Comparison of ENCODE assay signal across 17 cellular contexts in the genomic region with DNA sequence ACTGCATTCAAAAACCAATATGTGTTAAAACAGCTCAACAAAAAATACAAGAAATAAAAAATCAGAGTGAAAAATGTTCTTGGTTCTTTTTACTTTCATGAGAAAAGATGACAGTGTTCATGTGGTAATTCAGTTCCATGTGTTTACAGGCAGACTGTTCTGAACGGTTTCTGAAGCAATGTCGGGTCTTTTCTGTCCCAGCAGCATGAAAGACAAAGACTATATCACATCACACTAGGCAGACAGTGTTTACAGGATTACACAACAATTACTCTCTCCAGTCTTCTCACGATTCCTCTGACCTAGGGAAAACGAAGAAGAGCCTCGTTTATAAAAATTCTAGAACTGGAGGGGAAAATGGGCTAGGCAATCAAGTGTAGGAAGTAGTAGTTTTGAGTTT.
DNase-seq lines count a peak whose midpoint lies in the region; ATAC-seq, FAIRE-seq and TF ChIP-seq lines count a peak whose summit lies in the region.
"Had no signal": no experiment of that assay in that cellular context is flagged by ENCODE, and none has a peak within 500 bp of the region (broad histone marks: within the 10 kb centered on the region; RNA-seq: fewer than 3 reads in every experiment).

No MANE protein-coding gene starts in this region.

- intact Hi-C loops in dorsolateral prefrontal cortex (cut with DNase I) (loop anchor here (5.0 to 10.0 kb wide), 3 partner anchors 80 to 260 kb away; partner anchors contain the start of gene SLC7A1 (in 1 of the 2)), right lobe of liver (cut with DNase I) (no loop called here), gastrocnemius medialis (cut with DNase I; ENCODE audit: low total_unique reads) (no loop called here)

- H3K27me3 ChIP-seq in dorsolateral prefrontal cortex, result no peaks in the 10 kb centered on the region
- no peaks in the 10 kb centered on the region for H3K27me3 ChIP-seq in right lobe of liver
- no peaks in the 10 kb centered on the region for H3K27me3 ChIP-seq in gastrocnemius medialis
- H3K27me3 ChIP-seq in Karpas-422 (ENCODE audit: low read length), result no peaks in the 10 kb centered on the region

- no peaks in the 10 kb centered on the region; the same call in 1 of the 2 replicates for H4K20me1 ChIP-seq in Karpas-422 (ENCODE audit: insufficient read depth, low read depth, low read length)

- H3K36me3 ChIP-seq in right lobe of liver (peaks cover 0 to 16% (median 3%) of the 10 kb centered on the region in 4 donors), gastrocnemius medialis (peaks cover 0 to 10% of the 10 kb centered on the region in 2 donors), Karpas-422 (ENCODE audit: insufficient read depth, low read length) (no peaks in the 10 kb centered on the region)

- DNase-seq in SIG-M5 treated with dmso at 0.1 percent for 504 hours (lab: John Stamatoyannopoulos, UW; ENCODE audit: unreplicated experiment), result peak; percentile 38
- DNase-seq in SIG-M5 (lab: John Stamatoyannopoulos, UW), result no peak
- no peak for DNase-seq in dorsolateral prefrontal cortex
- no peak for DNase-seq in right lobe of liver
- no peak for DNase-seq in GM12892 (ENCODE audit: insufficient read length)
- DNase-seq in gastrocnemius medialis, result no peak
- DNase-seq in NCI-H2196 treated with DMSO at 0.1 percent for 48 hours (lab: John Stamatoyannopoulos, UW; ENCODE audit: unreplicated experiment), result no peak
- DNase-seq in Karpas-422, result no peak
- DNase-seq: activated CD8-positive, alpha-beta T cell treated with anti-CD3 and anti-CD28 coated beads, Interleukin-2, amount 10 ng/mL, durations not matched to agents 7 days and 5 days; activated naive CD4-positive, alpha-beta T cell; activated T-cell treated with anti-CD3 and anti-CD28 coated beads, Interleukin-2, amount 50 U/mL, for 1 hour; Caco-2; central memory CD4-positive, alpha-beta T cell; left ventricle myocardium inferior; NCI-H1694 treated with DMSO at 0.1 percent for 48 hours; stimulated activated CD8-positive, alpha-beta memory T cell treated with anti-CD3 and anti-CD28 coated beads, Interleukin-4, amount 100 ng/mL, for 48 hours had no signal

- H2AFZ ChIP-seq in Karpas-422 (ENCODE audit: low read length), result no peak overlapping the region

- no peaks in the 10 kb centered on the region for H3K79me2 ChIP-seq in Karpas-422 (ENCODE audit: low read length)

- ATAC-seq in right lobe of liver (peak; percentile 22 to 61 (median 50)), gastrocnemius medialis (no peak)
- ATAC-seq: activated CD8-positive, alpha-beta T cell treated with anti-CD3 and anti-CD28 coated beads, Interleukin-2, amount 10 ng/mL, durations not matched to agents 7 days and 5 days had no signal

- FAIRE-seq in GM12892 (lab: Jason Lieb, UNC), result no peak

- H3K9ac ChIP-seq in Karpas-422 (ENCODE audit: low read length), result no peak overlapping the region

- H3K27ac ChIP-seq in dorsolateral prefrontal cortex, result peak overlapping the region in 56 of 59 donors; percentile 15 to 88 (median 71)
- no peak overlapping the region for H3K27ac ChIP-seq in right lobe of liver
- no peak overlapping the region for H3K27ac ChIP-seq in gastrocnemius medialis
- no peak overlapping the region for H3K27ac ChIP-seq in Karpas-422 (ENCODE audit: low read length)
- H3K27ac ChIP-seq: HL-60, left ventricle myocardium inferior had no signal

- no peaks in the 10 kb centered on the region for H3K9me2 ChIP-seq in Karpas-422 (replicated peaks; ENCODE audit: insufficient read depth, low read length)

- in situ Hi-C loops in gastrocnemius medialis (cut with MboI; ENCODE audit: low sequenced_read_pairs in 4 of 4), result no loop called here

- WGBS in right lobe of liver (ENCODE audit: insufficient coverage, low coverage, low lambda C conversion rate, missing lambda C conversion rate), result 30% methylated on average over 5 of the region's 5 CpGs

- peak overlapping the region in 43 of 59 donors; percentile 3 to 57 (median 29) for H3K4me3 ChIP-seq in dorsolateral prefrontal cortex
- no peak overlapping the region for H3K4me3 ChIP-seq in right lobe of liver
- no peak overlapping the region for H3K4me3 ChIP-seq in gastrocnemius medialis
- no peak overlapping the region for H3K4me3 ChIP-seq in Karpas-422 (ENCODE audit: low read length)
- H3K4me3 ChIP-seq: left ventricle myocardium inferior had no signal

- peak in 3 of 56 donors; percentile 5 to 21 (median 7) for TF ChIP-seq CTCF in dorsolateral prefrontal cortex (IDR thresholded peaks at IDR 0.05 in 54 of 56, conservative IDR thresholded peaks at IDR 0.05 in 2 of 56; ENCODE audit: low read depth in 1 of 56, partially characterized antibody in 56 of 56)
- no peak for TF ChIP-seq CTCF in right lobe of liver (IDR thresholded peaks at IDR 0.05)
- TF ChIP-seq CTCF in gastrocnemius medialis (IDR thresholded peaks at IDR 0.05 in 4 of 5, conservative IDR thresholded peaks at IDR 0.05 in 1 of 5), result no peak

- no peaks in the 10 kb centered on the region for H3K4me1 ChIP-seq in right lobe of liver
- no peaks in the 10 kb centered on the region for H3K4me1 ChIP-seq in gastrocnemius medialis
- H3K4me1 ChIP-seq in Karpas-422 (ENCODE audit: low read length), result no peaks in the 10 kb centered on the region
- H3K4me1 ChIP-seq: Caco-2, left ventricle myocardium inferior had no signal

- H3K9me3 ChIP-seq in right lobe of liver (no peaks in the 10 kb centered on the region), gastrocnemius medialis (no peaks in the 10 kb centered on the region), Karpas-422 (ENCODE audit: low read length) (no peaks in the 10 kb centered on the region)
- H3K9me3 ChIP-seq: Caco-2, left ventricle myocardium inferior had no signal

- no peak for TF ChIP-seq POLR2A in right lobe of liver (IDR thresholded peaks at IDR 0.05)
- no peak for TF ChIP-seq POLR2A in GM12892 (IDR thresholded peaks at IDR 0.05; ENCODE audit: low read depth, low read length)
- no peak for TF ChIP-seq POLR2A in gastrocnemius medialis (IDR thresholded peaks at IDR 0.05)

- no peak overlapping the region for H3K4me2 ChIP-seq in Karpas-422 (ENCODE audit: low read depth, low read length, poor library complexity, severe bottlenecking)

Comparison
In these comparisons a context has a peak if more than half of its experiments do, and no peak if none do; other contexts are left out.
1. H3K27ac ChIP-seq: peak in dorsolateral prefrontal cortex (56 of 59); none in right lobe of liver (0 of 3), gastrocnemius medialis (0 of 4) and Karpas-422 (single experiment).
2. H3K4me3 ChIP-seq: peak in dorsolateral prefrontal cortex (43 of 59); none in right lobe of liver (0 of 3), gastrocnemius medialis (0 of 4) and Karpas-422 (single experiment).
3. ATAC-seq: peak in right lobe of liver (4 of 4); none in gastrocnemius medialis (0 of 2).
4. intact Hi-C loops: an anchor here in dorsolateral prefrontal cortex (5.0 to 10.0 kb wide); none called in right lobe of liver and gastrocnemius medialis.